ENCODE assay signal across 28 cellular contexts in genomic region chr20:63219866-63220521, GRCh38. TPM values are rescaled to one million over a fixed set of nuclear protein-coding genes. Genes with fewer than 3 reads are reported as not detected.
"Had no signal": no experiment of that assay in that cellular context is flagged by ENCODE, and none has a peak within 500 bp of the region (broad histone marks: within the 10 kb centered on the region; RNA-seq: fewer than 3 reads in every experiment).

No MANE protein-coding gene starts in this region.

- H3K36me3 ChIP-seq: adrenal gland, ovary, stomach had no signal

- ATAC-seq: activated naive CD4-positive, alpha-beta T cell treated with anti-CD3 and anti-CD28 coated beads, Interleukin-2, amount 50 U/mL, for 72 hours; left lobe of liver; sciatic nerve; stimulated activated effector memory CD8-positive, alpha-beta T cell treated with anti-CD3 and anti-CD28 coated beads, Interleukin-12 subunit alpha, Interleukin-12 subunit beta, amount 100 ng/mL, for 72 hours had no signal

- H3K27ac ChIP-seq: adrenal gland, epithelial cell of prostate, ovary, stomach had no signal

- H3K4me2 ChIP-seq: smooth muscle cell had no signal

- H3K9me3 Mint-ChIP-seq: activated naive CD4-positive, alpha-beta T cell treated with anti-CD3 and anti-CD28 coated beads, Interleukin-2, amount 50 U/mL, for 72 hours; stimulated activated effector memory CD8-positive, alpha-beta T cell treated with anti-CD3 and anti-CD28 coated beads, Interleukin-12 subunit alpha, Interleukin-12 subunit beta, amount 100 ng/mL, for 72 hours; type B pancreatic cell had no signal

- H3K4me3 ChIP-seq: adrenal gland, lung, ovary, smooth muscle cell, stomach had no signal

- DNase-seq: activated CD4-positive, alpha-beta T cell treated with anti-CD3 and anti-CD28 coated beads, Interleukin-2, amount 50 U/mL, for 1 hour; activated CD8-positive, alpha-beta memory T cell treated with anti-CD3 and anti-CD28 coated beads for 24 hours; activated CD8-positive, alpha-beta memory T cell treated with anti-CD3 and anti-CD28 coated beads, Interleukin-2, amount 50 U/mL, for 48 hours; activated effector memory CD4-positive, alpha-beta T cell treated with anti-CD3 and anti-CD28 coated beads, Interleukin-2, amount 50 U/mL, for 16 hours; activated T-cell treated with anti-CD3 and anti-CD28 coated beads, Interleukin-2, amount 50 U/mL, for 48 hours; adrenal gland; dermis blood vessel endothelial cell; effector memory CD4-positive, alpha-beta T cell; foreskin fibroblast; hippocampal formation; islet precursor cell; midbrain; ovary; stimulated activated CD4-positive, alpha-beta T cell treated with anti-CD3 and anti-CD28 coated beads, Interleukin-4, amount 100 ng/mL, for 24 hours; stomach; T-helper 1 cell; T-helper 9 cell had no signal

- H3K9me3 ChIP-seq: adrenal gland, ovary, stomach had no signal

- H3K27me3 ChIP-seq: adrenal gland, ovary had no signal

- H3K36me3 Mint-ChIP-seq: type B pancreatic cell had no signal

- H3K4me3 Mint-ChIP-seq: stimulated activated effector memory CD8-positive, alpha-beta T cell treated with anti-CD3 and anti-CD28 coated beads, Interleukin-12 subunit alpha, Interleukin-12 subunit beta, amount 100 ng/mL, for 72 hours; type B pancreatic cell had no signal

- H3K27ac Mint-ChIP-seq: stimulated activated effector memory CD8-positive, alpha-beta T cell treated with anti-CD3 and anti-CD28 coated beads, Interleukin-12 subunit alpha, Interleukin-12 subunit beta, amount 100 ng/mL, for 72 hours; type B pancreatic cell had no signal

RNA-seq across cellular contexts. Expression of gene BIRC7, which starts 15.7 kb away (rescaled TPM):
- total RNA-seq: dermis blood vessel endothelial cell, left lobe of liver, pulmonary artery endothelial cell, stomach, temporal lobe had no signal
- polyA plus RNA-seq: neural cell, ovary, stomach had no signal

RNA-seq across cellular contexts. Expression of gene NKAIN4, which starts 34.3 kb away (rescaled TPM):
- total RNA-seq: activated naive CD4-positive, alpha-beta T cell treated with anti-CD3 and anti-CD28 coated beads, Interleukin-2, amount 50 U/mL, for 72 hours; dermis blood vessel endothelial cell; left lobe of liver; pulmonary artery endothelial cell had no signal
- polyA plus RNA-seq: ovary had no signal
